10 cellular contexts compared by ENCODE assay signal in the genomic region with DNA sequence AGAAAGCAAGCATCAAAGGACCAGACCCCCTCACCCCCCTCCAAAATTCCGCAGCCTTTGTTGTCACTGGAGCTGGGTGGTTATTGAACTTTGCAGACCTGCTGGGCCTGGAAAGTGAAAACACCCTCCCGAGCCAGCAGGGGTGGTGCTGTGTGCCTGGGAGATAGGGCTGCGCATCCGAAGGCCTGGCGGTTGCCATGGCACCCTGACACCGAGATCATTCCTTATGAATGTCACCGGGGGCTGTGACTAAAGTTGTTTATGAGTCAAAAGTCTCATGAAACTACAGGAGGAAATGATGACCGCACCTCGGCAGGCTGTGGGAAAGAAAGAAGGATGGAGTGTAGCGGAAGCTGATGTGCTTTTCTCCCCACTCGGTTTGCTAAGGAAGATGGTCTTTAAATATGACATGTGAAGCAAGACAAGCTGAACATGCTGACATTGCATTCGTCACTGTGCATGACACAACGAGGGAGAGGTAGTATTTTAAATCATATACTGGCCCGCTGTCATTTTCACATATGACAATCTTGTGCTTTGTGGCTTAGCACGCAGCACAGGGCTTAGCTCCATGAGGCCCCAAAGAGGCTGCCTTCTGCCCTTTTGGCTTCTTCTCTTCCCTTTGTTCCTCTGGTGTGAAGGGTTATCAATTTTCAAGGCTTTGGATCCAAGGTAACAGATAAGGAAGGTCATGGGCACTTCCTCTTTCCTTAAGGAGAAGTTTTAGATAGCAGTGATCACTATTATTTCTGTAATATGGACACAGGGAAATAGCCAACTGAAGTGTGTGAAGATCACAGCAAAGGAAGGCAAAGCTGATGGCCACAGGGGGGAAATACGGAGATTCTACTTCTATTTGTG.
DNase-seq lines count a peak whose midpoint lies in the region; ATAC-seq and TF ChIP-seq lines count a peak whose summit lies in the region.
"Had no signal": no experiment of that assay in that cellular context is flagged by ENCODE, and none has a peak within 500 bp of the region (broad histone marks: within the 10 kb centered on the region; RNA-seq: fewer than 3 reads in every experiment).

No MANE protein-coding gene starts in this region.

- no peaks in the 10 kb centered on the region for H3K27me3 Mint-ChIP-seq in activated naive CD4-positive, alpha-beta T cell treated with anti-CD3 and anti-CD28 coated beads for 36 hours (ENCODE audit: low read depth)
- peaks cover 8% of the 10 kb centered on the region for H3K27me3 Mint-ChIP-seq in activated naive CD4-positive, alpha-beta T cell treated with anti-CD3 and anti-CD28 coated beads, Interleukin-2, amount 10 ng/mL, durations not matched to agents 7 days and 5 days

- DNase-seq in activated naive CD4-positive, alpha-beta T cell treated with anti-CD3 and anti-CD28 coated beads for 36 hours: peak; percentile 28
- no peak for DNase-seq in activated naive CD4-positive, alpha-beta T cell treated with anti-CD3 and anti-CD28 coated beads, Interleukin-2, amount 10 ng/mL, durations not matched to agents 7 days and 5 days
- DNase-seq in T-helper 22 cell (ENCODE audit: low read depth) (peak; percentile 2), fibroblast of pulmonary artery (ENCODE audit: low read depth) (peak; percentile 24), UCSD-AML1 (lab: John Stamatoyannopoulos, UW; ENCODE audit: unreplicated experiment) (no peak), GF-D8 (lab: John Stamatoyannopoulos, UW) (no peak)
- peak; percentile 32 for DNase-seq in stimulated activated CD8-positive, alpha-beta memory T cell treated with anti-CD3 and anti-CD28 coated beads, Interleukin-4, amount 100 ng/mL, for 48 hours
- DNase-seq: effector CD4-positive, alpha-beta T cell; NCI-H1048 had no signal

- intact Hi-C loops in activated naive CD4-positive, alpha-beta T cell treated with anti-CD3 and anti-CD28 coated beads for 36 hours (cut with micrococcal nuclease): no loop called here

- H3K9me3 Mint-ChIP-seq in activated naive CD4-positive, alpha-beta T cell treated with anti-CD3 and anti-CD28 coated beads for 36 hours: peaks cover 4% of the 10 kb centered on the region
- H3K9me3 Mint-ChIP-seq in activated naive CD4-positive, alpha-beta T cell treated with anti-CD3 and anti-CD28 coated beads, Interleukin-2, amount 10 ng/mL, durations not matched to agents 7 days and 5 days: peaks cover 3% of the 10 kb centered on the region

- no peak overlapping the region for H3K4me3 Mint-ChIP-seq in activated naive CD4-positive, alpha-beta T cell treated with anti-CD3 and anti-CD28 coated beads for 36 hours
- H3K4me3 Mint-ChIP-seq in activated naive CD4-positive, alpha-beta T cell treated with anti-CD3 and anti-CD28 coated beads, Interleukin-2, amount 10 ng/mL, durations not matched to agents 7 days and 5 days: no peak overlapping the region

- CTCF ChIA-PET in activated naive CD4-positive, alpha-beta T cell treated with anti-CD3 and anti-CD28 coated beads for 36 hours (lab: Charles Lee): no interaction called here
- CTCF ChIA-PET in activated naive CD4-positive, alpha-beta T cell treated with anti-CD3 and anti-CD28 coated beads, Interleukin-2, amount 10 ng/mL, durations not matched to agents 7 days and 5 days (lab: Charles Lee): no interaction called here

- H3K4me1 Mint-ChIP-seq in activated naive CD4-positive, alpha-beta T cell treated with anti-CD3 and anti-CD28 coated beads for 36 hours (ENCODE audit: low read depth): peaks cover 4% of the 10 kb centered on the region
- H3K4me1 Mint-ChIP-seq in activated naive CD4-positive, alpha-beta T cell treated with anti-CD3 and anti-CD28 coated beads, Interleukin-2, amount 10 ng/mL, durations not matched to agents 7 days and 5 days: peaks cover 6% of the 10 kb centered on the region

- H3K4me3 ChIP-seq in fibroblast of pulmonary artery (replicated peaks; ENCODE audit: low read depth, low read length): no peak overlapping the region

- H3K36me3 Mint-ChIP-seq in activated naive CD4-positive, alpha-beta T cell treated with anti-CD3 and anti-CD28 coated beads for 36 hours (ENCODE audit: low read depth): peaks cover 2% of the 10 kb centered on the region
- H3K36me3 Mint-ChIP-seq in activated naive CD4-positive, alpha-beta T cell treated with anti-CD3 and anti-CD28 coated beads, Interleukin-2, amount 10 ng/mL, durations not matched to agents 7 days and 5 days: no peaks in the 10 kb centered on the region

- no peak for ATAC-seq in GM21515 (IDR thresholded peaks at IDR 0.05; ENCODE audit: unreplicated experiment)

- H3K27ac Mint-ChIP-seq in activated naive CD4-positive, alpha-beta T cell treated with anti-CD3 and anti-CD28 coated beads for 36 hours: no peak overlapping the region
- no peak overlapping the region for H3K27ac Mint-ChIP-seq in activated naive CD4-positive, alpha-beta T cell treated with anti-CD3 and anti-CD28 coated beads, Interleukin-2, amount 10 ng/mL, durations not matched to agents 7 days and 5 days

- TF ChIP-seq CTCF in fibroblast of pulmonary artery (IDR thresholded peaks at IDR 0.05; ENCODE audit: low read length, missing control alignments): no peak

Comparison
In these comparisons a context has a peak if more than half of its experiments do, and no peak if none do; other contexts are left out.
1. DNase-seq: peak in activated naive CD4-positive, alpha-beta T cell treated with anti-CD3 and anti-CD28 coated beads for 36 hours (single experiment), T-helper 22 cell (single experiment), fibroblast of pulmonary artery (single experiment) and stimulated activated CD8-positive, alpha-beta memory T cell treated with anti-CD3 and anti-CD28 coated beads, Interleukin-4, amount 100 ng/mL, for 48 hours (single experiment); none in activated naive CD4-positive, alpha-beta T cell treated with anti-CD3 and anti-CD28 coated beads, Interleukin-2, amount 10 ng/mL, durations not matched to agents 7 days and 5 days (single experiment), UCSD-AML1 (single experiment) and GF-D8 (single experiment).